ENCODE assay signal across 8 cellular contexts in the genomic region with DNA sequence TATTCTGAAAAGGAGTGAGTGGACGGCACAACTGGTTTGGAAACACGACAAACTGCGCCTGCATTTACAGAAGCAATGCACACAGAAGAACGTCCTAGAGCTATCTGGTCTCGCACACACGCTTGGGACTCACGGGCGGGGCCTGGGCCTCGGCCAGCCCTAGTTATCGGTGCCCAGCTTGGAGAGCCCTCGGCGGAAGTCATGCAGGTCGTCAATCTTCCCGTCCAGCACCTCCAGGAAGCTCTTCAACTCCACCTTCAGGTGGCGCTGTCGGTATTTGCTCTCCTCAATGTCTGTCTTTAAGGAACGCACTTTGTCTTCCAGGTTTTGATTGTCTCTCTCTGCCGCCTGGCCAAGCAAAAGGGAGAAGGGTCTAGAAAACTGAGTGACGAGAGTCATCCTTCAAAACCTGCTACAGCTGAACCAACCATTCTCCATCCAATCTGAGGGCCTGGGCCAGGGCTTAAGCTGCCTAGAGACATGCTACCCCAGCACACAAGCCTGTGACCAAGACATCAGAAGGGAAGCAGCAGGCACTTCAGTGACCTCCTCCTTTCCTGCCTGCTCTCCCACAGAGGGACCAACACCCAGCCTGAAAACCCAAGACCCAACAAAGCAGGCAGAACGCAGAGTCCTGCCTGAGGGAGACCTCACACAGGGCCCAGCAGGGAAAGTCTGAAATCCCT. TPM values are rescaled to one million over a fixed set of nuclear protein-coding genes. Genes with fewer than 3 reads are reported as not detected.
A peak's percentile ranks its signal among the peaks of the same experiment; 100 is the strongest.
DNase-seq lines count a peak whose midpoint lies in the region; ATAC-seq and TF ChIP-seq lines count a peak whose summit lies in the region.

No MANE protein-coding gene starts in this region.

- no peak overlapping the region for H3K4me3 ChIP-seq in colonic mucosa

- DNase-seq in AG20443 (ENCODE audit: low spot score): peak; percentile 86
- DNase-seq in NCI-H1048 (lab: John Stamatoyannopoulos, UW): peak; percentile 32
- DNase-seq in T-helper 9 cell: peak; percentile 15
- peak; percentile 79 for DNase-seq in colonic mucosa
- DNase-seq in left kidney (ENCODE audit: low read depth, low spot score): peak; percentile 96
- DNase-seq in stimulated activated CD4-positive, alpha-beta T cell treated with anti-CD3 and anti-CD28 coated beads, Interleukin-4, amount 100 ng/mL, for 1 hour: peak; percentile 35

- ATAC-seq in GM18907 (IDR thresholded peaks at IDR 0.05; ENCODE audit: unreplicated experiment) (peak; percentile 59), GM18858 (IDR thresholded peaks at IDR 0.05; ENCODE audit: unreplicated experiment) (no peak)

- H3K9me3 ChIP-seq in colonic mucosa: no peaks in the 10 kb centered on the region

- H3K9ac ChIP-seq in colonic mucosa (ENCODE audit: low read depth in 2 of 2, low read length in 2 of 2): no peak overlapping the region

- intact Hi-C loops in colonic mucosa (cut with DNase I): loop anchor here (2.0 kb wide), 1 partner anchor 151 kb away; no protein-coding TSS in a partner anchor

- H3K4me1 ChIP-seq in colonic mucosa: no peaks in the 10 kb centered on the region

- H3K36me3 ChIP-seq in colonic mucosa: no peaks in the 10 kb centered on the region

- peak; percentile 50 for TF ChIP-seq CTCF in colonic mucosa (IDR thresholded peaks at IDR 0.05)

- no peak overlapping the region for H3K27ac ChIP-seq in colonic mucosa

- H3K27me3 ChIP-seq in colonic mucosa: no peaks in the 10 kb centered on the region

RNA-seq across cellular contexts. Expression of gene WHAMM, which starts 40.3 kb away (rescaled TPM):
- 10 to 100 TPM; 11.9 to 13.1 TPM for total RNA-seq in colonic mucosa

RNA-seq across cellular contexts. Expression of gene FSD2, which starts 43.8 kb away (rescaled TPM):
- not detected for total RNA-seq in colonic mucosa

Comparison
In these comparisons a context has a peak if more than half of its experiments do, and no peak if none do; other contexts are left out.
1. DNase-seq: peak in every context shown above with its lines; median percentile 96 in left kidney; 86 in AG20443; 79 in colonic mucosa; 35 in stimulated activated CD4-positive, alpha-beta T cell treated with anti-CD3 and anti-CD28 coated beads, Interleukin-4, amount 100 ng/mL, for 1 hour; 32 in NCI-H1048; 15 in T-helper 9 cell.